Comparison of ENCODE assay signal across 1 cellular context in genomic region chr3:58055891-58056290, GRCh38.
TF ChIP-seq lines count a peak whose summit lies in the region.

No MANE protein-coding gene starts in this region.

TF ChIP-seq in HEK293, 187 proteins besides CTCF, POLR2A, EP300 and RAD21 (continued from another document):
- TF ChIP-seq ZBTB11 (tag by site-specific recombination; conservative IDR thresholded peaks at IDR 0.05; ENCODE audit: low read depth), result peak; percentile 33; the same call in 1 of the 2 replicates
- peak; percentile 39; the same call in 1 of the 2 replicates for TF ChIP-seq ZNF623 (tag by site-specific recombination; IDR thresholded peaks at IDR 0.05)
- 0 out of 2 replicates have a peak, but pooled peaks have one; percentile 10 for TF ChIP-seq ZNF654 (tag by site-specific recombination; IDR thresholded peaks at IDR 0.05; ENCODE audit: low read depth)
